In genomic region chr10:102322914-102323313, GRCh38 we compare ENCODE assay signal across 9 cellular contexts.
DNase-seq lines count a peak whose midpoint lies in the region; ATAC-seq and TF ChIP-seq lines count a peak whose summit lies in the region.
"Had no signal": no experiment of that assay in that cellular context is flagged by ENCODE, and none has a peak within 500 bp of the region (broad histone marks: within the 10 kb centered on the region; RNA-seq: fewer than 3 reads in every experiment).

No MANE protein-coding gene starts in this region.

- peaks cover 0 to 4% (median 4%) of the 10 kb centered on the region in 3 donors for H3K36me3 Mint-ChIP-seq in CD8-positive, alpha-beta memory T cell
- H3K36me3 Mint-ChIP-seq in nephron (ENCODE audit: low read depth): peaks cover 10% of the 10 kb centered on the region

- H3K9me3 ChIP-seq in CD8-positive, alpha-beta memory T cell (ENCODE audit: low read length): no peaks in the 10 kb centered on the region
- H3K9me3 ChIP-seq in left lung (no peaks in the 10 kb centered on the region), heart right ventricle (no peaks in the 10 kb centered on the region)

- H3K27ac ChIP-seq in CD8-positive, alpha-beta memory T cell (ENCODE audit: low read depth, low read length): no peak overlapping the region
- H3K27ac ChIP-seq in left lung (no peak overlapping the region), heart right ventricle (no peak overlapping the region)

- no peak for TF ChIP-seq CTCF in NB4 (IDR thresholded peaks at IDR 0.05; ENCODE audit: low read depth, low read length)
- TF ChIP-seq CTCF in nephron (IDR thresholded peaks at IDR 0.05; ENCODE audit: unreplicated experiment in 3 of 3): no peak
- TF ChIP-seq CTCF in left lung (IDR thresholded peaks at IDR 0.05): no peak
- no peak for TF ChIP-seq CTCF in heart right ventricle (IDR thresholded peaks at IDR 0.05)

- H3K27me3 Mint-ChIP-seq in CD8-positive, alpha-beta memory T cell: no peaks in the 10 kb centered on the region
- H3K27me3 Mint-ChIP-seq in nephron (ENCODE audit: low read depth): no peaks in the 10 kb centered on the region

- H3K4me1 ChIP-seq in CD8-positive, alpha-beta memory T cell (ENCODE audit: insufficient read depth, low read length): peaks cover 16% of the 10 kb centered on the region
- peaks cover 0 to 15% of the 10 kb centered on the region in 2 donors for H3K4me1 ChIP-seq in left lung
- H3K4me1 ChIP-seq in heart right ventricle: peaks cover 0 to 30% (median 22%) of the 10 kb centered on the region in 9 donors

- POLR2A ChIA-PET in CD8-positive, alpha-beta memory T cell (lab: Charles Lee): no interaction called here

- 88 to 92% methylated on average over 2 of the region's 2 CpGs for WGBS in heart right ventricle, 2 donors

- H3K27ac Mint-ChIP-seq in CD8-positive, alpha-beta memory T cell: peak overlapping the region in 5 of 8 donors; percentile 10 to 85 (median 63)
- H3K27ac Mint-ChIP-seq in nephron: peak overlapping the region in 2 of 3 experiments; percentile 68 to 81

- ATAC-seq in left lung (no peak), GM21619 (IDR thresholded peaks at IDR 0.05; ENCODE audit: unreplicated experiment) (no peak), heart right ventricle (no peak), GM18870 (IDR thresholded peaks at IDR 0.05; ENCODE audit: unreplicated experiment) (no peak)
- ATAC-seq: esophagus mucosa had no signal

- no peaks in the 10 kb centered on the region for H3K27me3 ChIP-seq in CD8-positive, alpha-beta memory T cell (ENCODE audit: insufficient read depth, low read length, poor library complexity, severe bottlenecking)
- H3K27me3 ChIP-seq in left lung (no peaks in the 10 kb centered on the region), heart right ventricle (no peaks in the 10 kb centered on the region)

- no peaks in the 10 kb centered on the region for H3K9me3 Mint-ChIP-seq in CD8-positive, alpha-beta memory T cell
- no peaks in the 10 kb centered on the region for H3K9me3 Mint-ChIP-seq in nephron

- CTCF ChIA-PET in CD8-positive, alpha-beta memory T cell (lab: Charles Lee): interaction anchor here (0.8 to 1.4 kb wide), 5 partner anchors 10 to 92 kb away, joined by 3 to 6 read pairs (median 3); no protein-coding TSS in a partner anchor

- H3K36me3 ChIP-seq in CD8-positive, alpha-beta memory T cell (ENCODE audit: insufficient read depth, low read length): no peaks in the 10 kb centered on the region
- H3K36me3 ChIP-seq in left lung (peaks cover 0 to 7% of the 10 kb centered on the region in 2 donors), heart right ventricle (peaks cover 0 to 9% (median 0%) of the 10 kb centered on the region in 9 donors)

- peaks cover 34 to 68% (median 39%) of the 10 kb centered on the region in 3 donors for H3K4me1 Mint-ChIP-seq in CD8-positive, alpha-beta memory T cell
- peaks cover 56% of the 10 kb centered on the region for H3K4me1 Mint-ChIP-seq in nephron

- DNase-seq in CD8-positive, alpha-beta memory T cell: peak; percentile 13 to 69 (median 23)
- peak; percentile 93 for DNase-seq in NB4 (ENCODE audit: low read depth)
- peak; percentile 1 for DNase-seq in activated T-helper 1 cell treated with Interleukin-2 at 50 U/mL for 16 hours (ENCODE audit: low read depth)
- DNase-seq in left lung: no peak
- no peak for DNase-seq in heart right ventricle

- intact Hi-C loops in left lung (cut with DNase I): no loop called here
- intact Hi-C loops in heart right ventricle (cut with DNase I): no loop called here

- TF ChIP-seq POLR2A in NB4 (IDR thresholded peaks at IDR 0.05; ENCODE audit: extremely low read depth, insufficient read length): no peak

- H3K4me3 ChIP-seq in CD8-positive, alpha-beta memory T cell (ENCODE audit: low read length): no peak overlapping the region
- H3K4me3 ChIP-seq in NB4 (ENCODE audit: low read depth, low read length) (no peak overlapping the region), left lung (no peak overlapping the region), heart right ventricle (no peak overlapping the region)

- H3K4me3 Mint-ChIP-seq in CD8-positive, alpha-beta memory T cell: peak overlapping the region in 4 of 7 donors; percentile 20 to 61 (median 43)
- no peak overlapping the region for H3K4me3 Mint-ChIP-seq in nephron

Comparison
In these comparisons a context has a peak if more than half of its experiments do, and no peak if none do; other contexts are left out.
1. DNase-seq: peak in CD8-positive, alpha-beta memory T cell (5 of 5), NB4 (single experiment) and activated T-helper 1 cell treated with Interleukin-2 at 50 U/mL for 16 hours (single experiment); none in left lung (0 of 2) and heart right ventricle (0 of 2).
2. H3K4me3 Mint-ChIP-seq: peak in CD8-positive, alpha-beta memory T cell (4 of 7); none in nephron (0 of 3).